1 cellular context compared by ENCODE assay signal in genomic region chr12:32892369-32892768, GRCh38. TPM values are rescaled to one million over a fixed set of nuclear protein-coding genes. Genes with fewer than 3 reads are reported as not detected.
"Had no signal": no experiment of that assay in that cellular context is flagged by ENCODE, and none has a peak within 500 bp of the region (broad histone marks: within the 10 kb centered on the region; RNA-seq: fewer than 3 reads in every experiment).

No MANE protein-coding gene starts in this region.

RNA-seq across cellular contexts. Expression of gene PKP2, which starts 4.2 kb away (rescaled TPM):
- total RNA-seq: activated T-helper 17 cell treated with anti-CD3 and anti-CD28 coated beads, Interleukin-2, amount 50 U/mL, for 72 hours had no signal
